In the genomic region with DNA sequence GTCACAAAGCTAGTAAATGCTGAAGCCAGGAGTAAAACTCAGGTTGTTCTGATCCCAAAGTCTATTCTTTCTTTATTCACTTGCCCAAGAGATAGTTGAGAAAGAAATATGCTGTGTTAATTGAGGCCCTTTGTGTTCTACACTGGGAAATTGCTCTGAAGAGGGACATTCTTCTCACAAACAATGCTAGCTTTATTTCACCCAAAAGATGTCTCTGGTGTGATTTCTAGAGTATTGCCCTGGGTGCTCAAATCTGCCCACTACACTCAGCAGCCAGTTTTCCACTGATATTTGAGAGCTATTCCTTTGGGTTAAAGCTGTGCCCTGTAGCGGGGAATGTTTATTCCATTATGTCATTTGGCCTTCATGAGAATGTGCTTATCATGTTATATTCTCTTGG, we compare ENCODE assay signal across 1 cellular context.
TF ChIP-seq lines count a peak whose summit lies in the region.

No MANE protein-coding gene starts in this region.

TF ChIP-seq in K562, 482 proteins besides CTCF, POLR2A, EP300 and RAD21 (continued from another document):
- TF ChIP-seq, protein P1, sequence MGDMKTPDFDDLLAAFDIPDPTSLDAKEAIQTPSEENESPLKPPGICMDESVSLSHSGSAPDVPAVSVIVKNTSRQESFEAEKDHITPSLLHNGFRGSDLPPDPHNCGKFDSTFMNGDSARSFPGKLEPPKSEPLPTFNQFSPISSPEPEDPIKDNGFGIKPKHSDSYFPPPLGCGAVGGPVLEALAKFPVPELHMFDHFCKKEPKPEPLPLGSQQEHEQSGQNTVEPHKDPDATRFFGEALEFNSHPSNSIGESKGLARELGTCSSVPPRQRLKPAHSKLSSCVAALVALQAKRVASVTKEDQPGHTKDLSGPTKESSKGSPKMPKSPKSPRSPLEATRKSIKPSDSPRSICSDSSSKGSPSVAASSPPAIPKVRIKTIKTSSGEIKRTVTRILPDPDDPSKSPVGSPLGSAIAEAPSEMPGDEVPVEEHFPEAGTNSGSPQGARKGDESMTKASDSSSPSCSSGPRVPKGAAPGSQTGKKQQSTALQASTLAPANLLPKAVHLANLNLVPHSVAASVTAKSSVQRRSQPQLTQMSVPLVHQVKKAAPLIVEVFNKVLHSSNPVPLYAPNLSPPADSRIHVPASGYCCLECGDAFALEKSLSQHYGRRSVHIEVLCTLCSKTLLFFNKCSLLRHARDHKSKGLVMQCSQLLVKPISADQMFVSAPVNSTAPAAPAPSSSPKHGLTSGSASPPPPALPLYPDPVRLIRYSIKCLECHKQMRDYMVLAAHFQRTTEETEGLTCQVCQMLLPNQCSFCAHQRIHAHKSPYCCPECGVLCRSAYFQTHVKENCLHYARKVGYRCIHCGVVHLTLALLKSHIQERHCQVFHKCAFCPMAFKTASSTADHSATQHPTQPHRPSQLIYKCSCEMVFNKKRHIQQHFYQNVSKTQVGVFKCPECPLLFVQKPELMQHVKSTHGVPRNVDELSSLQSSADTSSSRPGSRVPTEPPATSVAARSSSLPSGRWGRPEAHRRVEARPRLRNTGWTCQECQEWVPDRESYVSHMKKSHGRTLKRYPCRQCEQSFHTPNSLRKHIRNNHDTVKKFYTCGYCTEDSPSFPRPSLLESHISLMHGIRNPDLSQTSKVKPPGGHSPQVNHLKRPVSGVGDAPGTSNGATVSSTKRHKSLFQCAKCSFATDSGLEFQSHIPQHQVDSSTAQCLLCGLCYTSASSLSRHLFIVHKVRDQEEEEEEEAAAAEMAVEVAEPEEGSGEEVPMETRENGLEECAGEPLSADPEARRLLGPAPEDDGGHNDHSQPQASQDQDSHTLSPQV (IDR thresholded peaks at IDR 0.05) = no peak
